10 cellular contexts compared by ENCODE assay signal in the genomic region with DNA sequence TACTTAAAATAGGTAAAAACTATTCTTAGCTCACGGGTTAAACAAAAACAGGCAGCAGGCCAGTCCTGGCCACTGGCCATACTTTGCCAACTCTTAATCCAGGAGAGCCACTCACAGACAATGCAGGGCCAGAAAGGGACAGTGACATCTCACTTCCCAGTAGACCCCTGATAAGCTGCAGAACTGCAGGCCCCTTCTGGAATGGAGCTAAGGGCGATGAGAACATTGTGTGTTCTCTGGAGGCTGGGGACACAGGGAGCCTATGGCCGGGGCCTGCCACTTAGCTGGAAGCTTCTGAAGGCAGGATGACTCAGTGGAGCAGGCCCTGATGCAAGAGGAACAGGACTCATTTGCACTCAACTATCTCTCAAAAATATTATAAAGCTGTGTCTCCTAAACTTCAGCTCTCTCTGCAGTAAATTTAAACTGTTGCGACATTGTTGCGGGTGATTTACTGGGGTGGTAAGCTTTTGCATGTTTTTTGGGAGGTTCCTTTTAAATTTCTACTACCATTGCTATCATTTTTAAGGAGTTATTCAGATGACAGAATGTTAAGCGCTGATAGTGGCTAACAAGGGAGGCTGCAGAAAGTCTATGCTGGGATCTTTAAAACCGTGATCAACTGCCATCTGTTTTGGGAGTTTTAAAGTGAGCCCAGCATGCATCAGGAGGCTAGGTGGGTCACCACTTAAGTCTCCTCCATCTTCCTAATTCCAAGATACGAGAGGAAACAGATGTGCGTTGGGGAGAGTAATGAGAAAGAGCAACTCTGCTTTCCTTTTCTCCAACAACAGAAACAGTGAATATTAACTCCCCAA. TPM values are rescaled to one million over a fixed set of nuclear protein-coding genes. Genes with fewer than 3 reads are reported as not detected.
DNase-seq lines count a peak whose midpoint lies in the region; ATAC-seq, FAIRE-seq and TF ChIP-seq lines count a peak whose summit lies in the region.
"Had no signal": no experiment of that assay in that cellular context is flagged by ENCODE, and none has a peak within 500 bp of the region (broad histone marks: within the 10 kb centered on the region; RNA-seq: fewer than 3 reads in every experiment).

No MANE protein-coding gene starts in this region.

- H3K9me3 ChIP-seq in BE2C = no peaks in the 10 kb centered on the region
- no peaks in the 10 kb centered on the region for H3K9me3 ChIP-seq in RWPE2 (ENCODE audit: severe bottlenecking)
- no peaks in the 10 kb centered on the region for H3K9me3 ChIP-seq in pancreas
- no peaks in the 10 kb centered on the region for H3K9me3 ChIP-seq in SJCRH30 (replicated peaks)
- no peaks in the 10 kb centered on the region for H3K9me3 ChIP-seq in CD4-positive, alpha-beta memory T cell (ENCODE audit: control insufficient read depth in 1 of 2, low read length in 2 of 2)

- TF ChIP-seq CTCF in BE2C (IDR thresholded peaks at IDR 0.05; ENCODE audit: low read depth, low read length) (no peak), RWPE2 (IDR thresholded peaks at IDR 0.05; ENCODE audit: poor library complexity, severe bottlenecking) (no peak), foreskin fibroblast (IDR thresholded peaks at IDR 0.05; ENCODE audit: low read depth, low read length) (no peak), pancreas (IDR thresholded peaks at IDR 0.05) (no peak)

- no peak overlapping the region for H3K4me3 Mint-ChIP-seq in CD4-positive, alpha-beta memory T cell

- H3K27me3 ChIP-seq in BE2C (no peaks in the 10 kb centered on the region), RWPE2 (ENCODE audit: insufficient read depth, poor library complexity, severe bottlenecking) (no peaks in the 10 kb centered on the region), pancreas (no peaks in the 10 kb centered on the region), SJCRH30 (no peaks in the 10 kb centered on the region)
- no peaks in the 10 kb centered on the region for H3K27me3 ChIP-seq in CD4-positive, alpha-beta memory T cell (ENCODE audit: insufficient read depth, low read length)

- intact Hi-C loops in pancreas (cut with DNase I) = no loop called here
- intact Hi-C loops in CD4-positive, alpha-beta memory T cell (cut with micrococcal nuclease) = no loop called here

- DNase-seq in BE2C = peak; percentile 61
- no peak for DNase-seq in RWPE2 (ENCODE audit: low spot score)
- DNase-seq in foreskin fibroblast = peak; percentile 92 to 94
- DNase-seq in pancreas = peak in 1 of 6 donors; percentile 27
- DNase-seq in SJCRH30 = no peak
- DNase-seq in globus pallidus (ENCODE audit: low spot score) = no peak
- DNase-seq in NCI-H146 (lab: John Stamatoyannopoulos, UW) = no peak
- no peak for DNase-seq in CD4-positive, alpha-beta memory T cell

- no peaks in the 10 kb centered on the region for H3K27me3 Mint-ChIP-seq in CD4-positive, alpha-beta memory T cell

- peaks cover 23 to 43% (median 29%) of the 10 kb centered on the region in 4 donors for H3K4me1 Mint-ChIP-seq in CD4-positive, alpha-beta memory T cell

- H3K36me3 Mint-ChIP-seq in CD4-positive, alpha-beta memory T cell = peaks cover 26 to 33% of the 10 kb centered on the region in 2 donors

- H3K4me1 ChIP-seq in BE2C (peaks cover 13% of the 10 kb centered on the region), RWPE2 (ENCODE audit: insufficient read depth, poor library complexity, severe bottlenecking) (peaks cover 27% of the 10 kb centered on the region), pancreas (peaks cover 0 to 25% (median 8%) of the 10 kb centered on the region in 3 donors), SJCRH30 (no peaks in the 10 kb centered on the region)
- H3K4me1 ChIP-seq in CD4-positive, alpha-beta memory T cell (ENCODE audit: insufficient read depth, low read length) = peaks cover 13% of the 10 kb centered on the region

- no peak for FAIRE-seq in pancreas (lab: Jason Lieb, UNC)
- FAIRE-seq: endothelial cell of umbilical vein, G401.6 had no signal

- 65 to 75% methylated on average over 9 of the region's 9 CpGs for whole genome bisulfite sequencing in pancreas, 2 donors

- POLR2A ChIA-PET in CD4-positive, alpha-beta memory T cell (lab: Charles Lee; ENCODE audit: partially characterized antibody) = interaction anchor here (1.3 kb wide), 1 partner anchor 34 kb away, joined by 3 read pairs; no protein-coding TSS in a partner anchor

- H3K4me3 ChIP-seq in BE2C (ENCODE audit: low read depth, low read length) = no peak overlapping the region
- no peak overlapping the region for H3K4me3 ChIP-seq in RWPE2 (ENCODE audit: severe bottlenecking)
- H3K4me3 ChIP-seq in foreskin fibroblast (ENCODE audit: low read depth in 1 of 2, low read length in 2 of 2) = peak overlapping the region; percentile 4 to 39
- no peak overlapping the region for H3K4me3 ChIP-seq in pancreas
- no peak overlapping the region for H3K4me3 ChIP-seq in SJCRH30
- H3K4me3 ChIP-seq in CD4-positive, alpha-beta memory T cell (ENCODE audit: low read length in 2 of 2) = no peak overlapping the region

- H3K27ac ChIP-seq in RWPE2 (ENCODE audit: poor library complexity, severe bottlenecking) (no peak overlapping the region), pancreas (peak overlapping the region in 1 of 4 donors; percentile 14), SJCRH30 (no peak overlapping the region)
- no peak overlapping the region for H3K27ac ChIP-seq in CD4-positive, alpha-beta memory T cell (ENCODE audit: low read depth, low read length)

- peak; percentile 66; the same call in 2 of the 3 replicates for ATAC-seq in RWPE2 (ENCODE audit: low read depth)
- peak; percentile 19 to 70 (median 53) for ATAC-seq in pancreas

- H3K9me3 Mint-ChIP-seq in CD4-positive, alpha-beta memory T cell = peaks cover 0 to 1% (median 0%) of the 10 kb centered on the region in 8 donors

- CTCF ChIA-PET in CD4-positive, alpha-beta memory T cell (lab: Charles Lee; ENCODE audit: partially characterized antibody) = interaction anchor here (1.0 kb wide), 1 partner anchor 34 kb away, joined by 3 read pairs; no protein-coding TSS in a partner anchor

- no peaks in the 10 kb centered on the region for H3K36me3 ChIP-seq in BE2C
- no peaks in the 10 kb centered on the region for H3K36me3 ChIP-seq in RWPE2 (ENCODE audit: low read depth)
- no peaks in the 10 kb centered on the region for H3K36me3 ChIP-seq in pancreas
- H3K36me3 ChIP-seq in SJCRH30 = no peaks in the 10 kb centered on the region
- H3K36me3 ChIP-seq in CD4-positive, alpha-beta memory T cell (ENCODE audit: insufficient read depth, low read length) = peaks cover 5% of the 10 kb centered on the region

- no peak overlapping the region for H3K27ac Mint-ChIP-seq in CD4-positive, alpha-beta memory T cell

RNA-seq across cellular contexts. Expression of gene KATNAL1, which starts 33.2 kb away (rescaled TPM):
- polyA plus RNA-seq in BE2C (2012; ENCODE audit: insufficient read depth, insufficient read length, low read depth) = 5.9 TPM
- 1 to 10 TPM; 2.4 to 9.3 (median 3.7) TPM for total RNA-seq in pancreas
- polyA plus RNA-seq in pancreas = 1 to 10 TPM; 1.1 to 2.2 TPM
- total RNA-seq in SJCRH30 (2014; rRNA removed; shearing (Covaris generic)) = 16.4 and 20.3 TPM in 2 replicates
- 1 to 10 TPM; 4.8 to 6.4 TPM for total RNA-seq in CD4-positive, alpha-beta memory T cell
- 1 to 10 TPM; 1.7 to 4.8 TPM for polyA plus RNA-seq in CD4-positive, alpha-beta memory T cell

Comparison
In these comparisons a context has a peak if more than half of its experiments do, and no peak if none do; other contexts are left out.
1. DNase-seq: peak in BE2C (single experiment) and foreskin fibroblast (2 of 2); none in RWPE2 (single experiment), SJCRH30 (0 of 2), globus pallidus (single experiment), NCI-H146 (single experiment) and CD4-positive, alpha-beta memory T cell (0 of 5).
2. H3K4me3 ChIP-seq: peak in foreskin fibroblast (2 of 2); none in BE2C (single experiment), RWPE2 (single experiment), pancreas (0 of 4), SJCRH30 (single experiment) and CD4-positive, alpha-beta memory T cell (0 of 2).